10 cellular contexts compared by ENCODE assay signal in the genomic region with DNA sequence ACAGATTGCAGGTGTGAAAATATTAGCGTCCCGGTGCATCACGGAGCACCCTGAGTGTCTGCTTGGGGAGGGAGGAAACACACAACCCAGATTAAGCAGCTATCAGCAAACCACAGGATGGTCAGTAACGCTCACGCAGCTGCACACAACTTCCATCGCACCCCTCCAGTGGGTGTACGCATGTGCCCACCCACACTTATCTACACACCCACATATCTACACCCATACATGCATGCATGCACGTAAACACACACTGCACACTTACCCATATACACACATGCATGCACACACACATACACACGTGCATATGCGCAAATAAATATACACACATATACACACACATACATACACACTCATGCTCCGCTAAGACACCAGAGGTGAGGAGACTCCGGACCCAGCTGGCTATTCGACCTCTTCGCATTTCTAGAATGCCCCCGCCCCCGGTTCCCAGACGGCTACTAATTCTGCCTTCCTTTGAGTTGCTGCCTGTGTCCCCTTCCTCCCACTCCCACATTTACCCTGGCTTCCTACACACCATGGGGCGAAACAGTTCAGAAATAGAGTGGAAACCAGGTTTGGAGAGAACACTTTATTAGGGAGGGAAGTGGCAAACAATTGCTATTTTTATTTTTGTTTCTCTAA. TPM values are rescaled to one million over a fixed set of nuclear protein-coding genes. Genes with fewer than 3 reads are reported as not detected.
DNase-seq lines count a peak whose midpoint lies in the region; ATAC-seq and TF ChIP-seq lines count a peak whose summit lies in the region.
"Had no signal": no experiment of that assay in that cellular context is flagged by ENCODE, and none has a peak within 500 bp of the region (broad histone marks: within the 10 kb centered on the region; RNA-seq: fewer than 3 reads in every experiment).

No MANE protein-coding gene starts in this region.

- peaks cover 5% of the 10 kb centered on the region for H3K9me3 ChIP-seq in CD4-positive, alpha-beta T cell (ENCODE audit: control insufficient read depth, low read length)
- no peaks in the 10 kb centered on the region for H3K9me3 ChIP-seq in Peyer's patch
- H3K9me3 ChIP-seq: thyroid gland had no signal

- peaks cover 2% of the 10 kb centered on the region for H3K9me3 Mint-ChIP-seq in CD4-positive, alpha-beta T cell

- H3K36me3 ChIP-seq in Peyer's patch, result no peaks in the 10 kb centered on the region
- H3K36me3 ChIP-seq: thyroid gland had no signal

- H3K36me3 Mint-ChIP-seq in CD4-positive, alpha-beta T cell (ENCODE audit: low read depth), result peaks cover 88% of the 10 kb centered on the region

- DNase-seq in CD4-positive, alpha-beta T cell, result no peak
- DNase-seq in Peyer's patch, result no peak
- peak; percentile 64 for DNase-seq in left kidney (ENCODE audit: low read depth, low spot score)
- DNase-seq in GM10266 (ENCODE audit: extremely low spot score), result no peak
- DNase-seq in NCI-H146 (lab: John Stamatoyannopoulos, UW), result no peak
- no peak for DNase-seq in RWPE1 (ENCODE audit: low spot score)
- DNase-seq: left colon, thyroid gland had no signal

- no peaks in the 10 kb centered on the region for H3K27me3 ChIP-seq in CD4-positive, alpha-beta T cell (ENCODE audit: control insufficient read depth, insufficient read depth, low read length)
- no peaks in the 10 kb centered on the region for H3K27me3 ChIP-seq in Peyer's patch
- H3K27me3 ChIP-seq: thyroid gland had no signal

- H3K4me3 ChIP-seq in Peyer's patch, result peak overlapping the region in 1 of 4 donors; percentile 25
- H3K4me3 ChIP-seq: thyroid gland had no signal

- no peak for TF ChIP-seq POLR2A in Peyer's patch (IDR thresholded peaks at IDR 0.05)

- H3K4me1 ChIP-seq in Peyer's patch, result peaks cover 0 to 54% (median 27%) of the 10 kb centered on the region in 4 donors

- peak overlapping the region; percentile 86 for H3K4me3 Mint-ChIP-seq in CD4-positive, alpha-beta T cell

- CTCF ChIA-PET in CD4-positive, alpha-beta T cell (lab: Charles Lee), result interaction anchor here (1.4 kb wide), 1 partner anchor 17 kb away, joined by 4 read pairs; no protein-coding TSS in a partner anchor
- CTCF ChIA-PET in RWPE1 (lab: Yijun Ruan, JAX), result interaction anchor here (0.6 to 1.6 kb wide), 2 partner anchors 18 to 22 kb away, joined by 3 to 5 read pairs; no protein-coding TSS in a partner anchor

- peaks cover 98% of the 10 kb centered on the region for H3K4me1 Mint-ChIP-seq in CD4-positive, alpha-beta T cell (ENCODE audit: low read depth)

- H3K27ac Mint-ChIP-seq in CD4-positive, alpha-beta T cell, result peak overlapping the region; percentile 95

- ATAC-seq in CD4-positive, alpha-beta T cell (ENCODE audit: poor library complexity), result peak; percentile 4
- ATAC-seq in GM19397 (IDR thresholded peaks at IDR 0.05; ENCODE audit: unreplicated experiment) (peak; percentile 4), GM21423 (IDR thresholded peaks at IDR 0.05; ENCODE audit: unreplicated experiment) (no peak)
- ATAC-seq: left colon had no signal

- intact Hi-C loops in CD4-positive, alpha-beta T cell (cut with DNase I, micrococcal nuclease), result loop anchor here (1.0 to 5.0 kb wide), 4 partner anchors 11 to 114 kb away; no protein-coding TSS in a partner anchor

- H3K27me3 Mint-ChIP-seq in CD4-positive, alpha-beta T cell, result peaks cover 11% of the 10 kb centered on the region

- POLR2A ChIA-PET in CD4-positive, alpha-beta T cell (lab: Charles Lee), result interaction anchor here (1.0 to 2.6 kb wide), 9 partner anchors 14 to 227 kb away, joined by 3 to 13 read pairs (median 7); partner anchors contain the start of genes COQ8A and ITPKB
- POLR2A ChIA-PET in RWPE1 (lab: Yijun Ruan, JAX; ENCODE audit: low non-redundant PET), result interaction anchor here (0.6 kb wide), 1 partner anchor 19 kb away, joined by 5 read pairs; no protein-coding TSS in a partner anchor

- no peak for TF ChIP-seq CTCF in CD4-positive, alpha-beta T cell (IDR thresholded peaks at IDR 0.05)
- TF ChIP-seq CTCF in Peyer's patch (IDR thresholded peaks at IDR 0.05) (no peak), GM10266 (IDR thresholded peaks at IDR 0.05; ENCODE audit: control insufficient read depth, insufficient read depth, low read depth, missing control alignments) (no peak), RWPE1 (conservative IDR thresholded peaks at IDR 0.05; ENCODE audit: low read depth) (no peak)

- H3K27ac ChIP-seq in CD4-positive, alpha-beta T cell (ENCODE audit: low read depth, low read length), result peak overlapping the region; percentile 74
- H3K27ac ChIP-seq in Peyer's patch, result peak overlapping the region in 3 of 4 donors; percentile 2 to 76 (median 73)
- no peak overlapping the region for H3K27ac ChIP-seq in RWPE1

RNA-seq across cellular contexts. Expression of gene ITPKB, which starts 26.2 kb away (rescaled TPM):
- total RNA-seq in CD4-positive, alpha-beta T cell, result 100 to 1,000 TPM; 565 to 583 TPM
- total RNA-seq in Peyer's patch, result 10 to 100 TPM in 3 of 4 donors, 1 to 10 TPM in 1; 9.5 to 36.3 (median 23.0) TPM

Comparison
In these comparisons a context has a peak if more than half of its experiments do, and no peak if none do; other contexts are left out.
1. RNA of gene ITPKB, which starts 26.2 kb away (total RNA-seq): 565 to 583 TPM in CD4-positive, alpha-beta T cell; 9.5 to 36.3 TPM in Peyer's patch; every median in the first group is over 10 times any median in the second.